Comparison of ENCODE assay signal across 28 cellular contexts in genomic region chr5:71955718-71956117, GRCh38.
DNase-seq lines count a peak whose midpoint lies in the region; ATAC-seq, FAIRE-seq and TF ChIP-seq lines count a peak whose summit lies in the region.
"Had no signal": no experiment of that assay in that cellular context is flagged by ENCODE, and none has a peak within 500 bp of the region (broad histone marks: within the 10 kb centered on the region; RNA-seq: fewer than 3 reads in every experiment).

No MANE protein-coding gene starts in this region.

- peaks cover 56% of the 10 kb centered on the region for H3K4me1 Mint-ChIP-seq in brain
- no peaks in the 10 kb centered on the region for H3K4me1 Mint-ChIP-seq in activated naive CD8-positive, alpha-beta T cell treated with anti-CD3 and anti-CD28 coated beads for 36 hours
- H3K4me1 Mint-ChIP-seq: IgD-negative memory B cell; natural killer cell; stimulated activated effector memory CD8-positive, alpha-beta T cell treated with anti-CD3 and anti-CD28 coated beads, Interleukin-12 subunit alpha, Interleukin-12 subunit beta, amount 100 ng/mL, for 72 hours had no signal

- DNase-seq in NCI-H748 (lab: John Stamatoyannopoulos, UW; ENCODE audit: unreplicated experiment) (peak; percentile 30), NCI-H748 treated with DMSO at 0.1 percent for 48 hours (lab: John Stamatoyannopoulos, UW) (no peak), AG20443 (ENCODE audit: low spot score) (no peak), GM03348 (ENCODE audit: low spot score) (no peak)
- DNase-seq in activated naive CD8-positive, alpha-beta T cell treated with anti-CD3 and anti-CD28 coated beads for 36 hours, result no peak
- DNase-seq: activated CD8-positive, alpha-beta T cell treated with anti-CD3 and anti-CD28 coated beads, Interleukin-2, amount 10 ng/mL, durations not matched to agents 7 days and 5 days; activated naive CD4-positive, alpha-beta T cell treated with anti-CD3 and anti-CD28 coated beads, Interleukin-2, amount 50 U/mL, for 16 hours; effector CD8-positive, alpha-beta T cell; foreskin melanocyte; GOT3; heart left ventricle; lower lobe of right lung; natural killer cell; NCI-H1048; NCI-H2107; NCI-H82; nucleus accumbens; stimulated activated CD4-positive, alpha-beta T cell treated with anti-CD3 and anti-CD28 coated beads, Interleukin-4, amount 100 ng/mL, for 4 hours; T-helper 9 cell; trophoblast cell had no signal

- H3K27me3 Mint-ChIP-seq in brain, result no peaks in the 10 kb centered on the region
- H3K27me3 Mint-ChIP-seq in activated naive CD8-positive, alpha-beta T cell treated with anti-CD3 and anti-CD28 coated beads for 36 hours, result peaks cover 29% of the 10 kb centered on the region

- peak; percentile 62 for FAIRE-seq in islet of Langerhans (lab: Jason Lieb, UNC)
- FAIRE-seq: A204.1, D721Med, GM18507 had no signal

- H3K4me3 Mint-ChIP-seq in brain, result peak overlapping the region in 1 of 5 experiments; percentile 12
- no peak overlapping the region for H3K4me3 Mint-ChIP-seq in activated naive CD8-positive, alpha-beta T cell treated with anti-CD3 and anti-CD28 coated beads for 36 hours
- H3K4me3 Mint-ChIP-seq: activated CD8-positive, alpha-beta T cell treated with anti-CD3 and anti-CD28 coated beads, Interleukin-2, amount 10 ng/mL, durations not matched to agents 7 days and 5 days; IgD-negative memory B cell; natural killer cell; stimulated activated effector memory CD8-positive, alpha-beta T cell treated with anti-CD3 and anti-CD28 coated beads, Interleukin-12 subunit alpha, Interleukin-12 subunit beta, amount 100 ng/mL, for 72 hours had no signal

- peaks cover 0 to 16% (median 13%) of the 10 kb centered on the region in 5 experiments for H3K9me3 Mint-ChIP-seq in brain
- H3K9me3 Mint-ChIP-seq in activated naive CD8-positive, alpha-beta T cell treated with anti-CD3 and anti-CD28 coated beads for 36 hours, result peaks cover 6% of the 10 kb centered on the region
- H3K9me3 Mint-ChIP-seq: stimulated activated effector memory CD8-positive, alpha-beta T cell treated with anti-CD3 and anti-CD28 coated beads, Interleukin-12 subunit alpha, Interleukin-12 subunit beta, amount 100 ng/mL, for 72 hours had no signal

- no peaks in the 10 kb centered on the region for H3K36me3 Mint-ChIP-seq in brain
- H3K36me3 Mint-ChIP-seq in activated naive CD8-positive, alpha-beta T cell treated with anti-CD3 and anti-CD28 coated beads for 36 hours, result no peaks in the 10 kb centered on the region
- H3K36me3 Mint-ChIP-seq: IgD-negative memory B cell; natural killer cell; stimulated activated effector memory CD8-positive, alpha-beta T cell treated with anti-CD3 and anti-CD28 coated beads, Interleukin-12 subunit alpha, Interleukin-12 subunit beta, amount 100 ng/mL, for 72 hours had no signal

- peak overlapping the region in 3 of 5 experiments; percentile 17 to 49 (median 44) for H3K27ac Mint-ChIP-seq in brain
- no peak overlapping the region for H3K27ac Mint-ChIP-seq in activated naive CD8-positive, alpha-beta T cell treated with anti-CD3 and anti-CD28 coated beads for 36 hours
- H3K27ac Mint-ChIP-seq: activated CD8-positive, alpha-beta T cell treated with anti-CD3 and anti-CD28 coated beads, Interleukin-2, amount 10 ng/mL, durations not matched to agents 7 days and 5 days; IgD-negative memory B cell; natural killer cell; stimulated activated effector memory CD8-positive, alpha-beta T cell treated with anti-CD3 and anti-CD28 coated beads, Interleukin-12 subunit alpha, Interleukin-12 subunit beta, amount 100 ng/mL, for 72 hours had no signal

- TF ChIP-seq CTCF in brain (conservative IDR thresholded peaks at IDR 0.05), result no peak

- no peak for ATAC-seq in HG03460 (IDR thresholded peaks at IDR 0.05; ENCODE audit: unreplicated experiment)
- ATAC-seq: activated CD8-positive, alpha-beta T cell treated with anti-CD3 and anti-CD28 coated beads, Interleukin-2, amount 10 ng/mL, durations not matched to agents 7 days and 5 days; lower lobe of right lung; natural killer cell had no signal
